In genomic region chr17:18247613-18248001, GRCh38 we compare ENCODE assay signal across 10 cellular contexts. TPM values are rescaled to one million over a fixed set of nuclear protein-coding genes. Genes with fewer than 3 reads are reported as not detected.
DNase-seq lines count a peak whose midpoint lies in the region; ATAC-seq and TF ChIP-seq lines count a peak whose summit lies in the region.
"Had no signal": no experiment of that assay in that cellular context is flagged by ENCODE, and none has a peak within 500 bp of the region (broad histone marks: within the 10 kb centered on the region; RNA-seq: fewer than 3 reads in every experiment).

No MANE protein-coding gene starts in this region.

- peaks cover 10% of the 10 kb centered on the region for H3K27me3 Mint-ChIP-seq in HFFc6 (ENCODE audit: insufficient read depth)
- H3K27me3 Mint-ChIP-seq: central memory CD8-positive, alpha-beta T cell had no signal

- TF ChIP-seq CTCF in HFFc6 (IDR thresholded peaks at IDR 0.05): no peak
- TF ChIP-seq CTCF in body of pancreas (IDR thresholded peaks at IDR 0.05): no peak

- H3K27ac Mint-ChIP-seq in HFFc6: peak overlapping the region; percentile 26; the same call in 1 of the 2 replicates

- intact Hi-C loops in body of pancreas (cut with DNase I): no loop called here

- H3K4me1 ChIP-seq in body of pancreas (peaks cover 12% of the 10 kb centered on the region), iPS-15b (ENCODE audit: control insufficient read depth, insufficient read depth, low read length) (peaks cover 8% of the 10 kb centered on the region), skeletal muscle tissue (ENCODE audit: control insufficient read depth in 3 of 3, insufficient read depth in 3 of 3, low read length in 3 of 3) (peaks cover 16 to 19% (median 19%) of the 10 kb centered on the region in 3 donors)

- 85 to 87% methylated on average over 21 to 30 of the region's 30 CpGs for WGBS in body of pancreas, 2 donors

- H3K27me3 ChIP-seq in body of pancreas: no peaks in the 10 kb centered on the region
- H3K27me3 ChIP-seq in iPS-15b (ENCODE audit: control insufficient read depth, insufficient read depth, low read length): no peaks in the 10 kb centered on the region
- no peaks in the 10 kb centered on the region for H3K27me3 ChIP-seq in skeletal muscle tissue (ENCODE audit: control insufficient read depth in 3 of 3, insufficient read depth in 3 of 3, low read length in 3 of 3)

- H3K4me1 Mint-ChIP-seq in HFFc6 (ENCODE audit: low read depth): peaks cover 15% of the 10 kb centered on the region

- H3K9me3 ChIP-seq in body of pancreas (no peaks in the 10 kb centered on the region), iPS-15b (ENCODE audit: control insufficient read depth, insufficient read depth, low read length) (no peaks in the 10 kb centered on the region), skeletal muscle tissue (ENCODE audit: control insufficient read depth in 3 of 3, low read length in 3 of 3) (no peaks in the 10 kb centered on the region)

- H3K27ac ChIP-seq in body of pancreas (peak overlapping the region in 3 of 4 donors; percentile 13 to 69 (median 57)), skeletal muscle tissue (ENCODE audit: low read depth, low read length) (peak overlapping the region; percentile 36)

- TF ChIP-seq POLR2A in body of pancreas (IDR thresholded peaks at IDR 0.05): no peak

- H3K36me3 ChIP-seq in body of pancreas (replicated peaks in 1 of 2; ENCODE audit: insufficient read depth in 1 of 2, low read depth in 2 of 2): peaks cover 0 to 27% of the 10 kb centered on the region in 2 donors
- peaks cover 68% of the 10 kb centered on the region for H3K36me3 ChIP-seq in iPS-15b (ENCODE audit: control insufficient read depth, insufficient read depth, low read length)
- H3K36me3 ChIP-seq in skeletal muscle tissue (ENCODE audit: control insufficient read depth in 3 of 3, insufficient read depth in 3 of 3, low read length in 3 of 3): peaks cover 76 to 83% (median 78%) of the 10 kb centered on the region in 3 donors

- H3K4me3 Mint-ChIP-seq in HFFc6: no peak overlapping the region
- H3K4me3 Mint-ChIP-seq: activated CD8-positive, alpha-beta T cell treated with anti-CD3 and anti-CD28 coated beads, Interleukin-2, amount 10 ng/mL, durations not matched to agents 7 days and 5 days; central memory CD8-positive, alpha-beta T cell had no signal

- peaks cover 34% of the 10 kb centered on the region for H3K36me3 Mint-ChIP-seq in HFFc6 (ENCODE audit: low read depth)

- DNase-seq in HFFc6 (no peak), body of pancreas (no peak), middle frontal gyrus (ENCODE audit: extremely low spot score, low spot score) (no peak), NCI-H69 (lab: John Stamatoyannopoulos, UW) (no peak), inferior parietal cortex (ENCODE audit: extremely low spot score) (no peak), NCI-H1092 (lab: John Stamatoyannopoulos, UW) (no peak)

- no peaks in the 10 kb centered on the region for H3K9me3 Mint-ChIP-seq in HFFc6
- H3K9me3 Mint-ChIP-seq: central memory CD8-positive, alpha-beta T cell had no signal

- no peak overlapping the region for H3K4me3 ChIP-seq in body of pancreas
- H3K4me3 ChIP-seq in iPS-15b (ENCODE audit: low read depth, low read length): no peak overlapping the region
- no peak overlapping the region for H3K4me3 ChIP-seq in skeletal muscle tissue (ENCODE audit: low read length in 3 of 3)

- H3K9ac ChIP-seq in iPS-15b (ENCODE audit: low read depth, low read length): peak overlapping the region; percentile 37
- H3K9ac ChIP-seq in skeletal muscle tissue (ENCODE audit: low read depth in 1 of 3, low read length in 3 of 3): peak overlapping the region in 1 of 3 donors; percentile 45

- peak; percentile 2 for ATAC-seq in body of pancreas

RNA-seq across cellular contexts. Expression of gene FLII, which starts 10.9 kb away (rescaled TPM):
- total RNA-seq in HFFc6 (2021; fragmentation: NEBNext Ultra II Directional; extraction: Animal tissue kit (Norgen Biotek cat#: 25700)): 100 to 1,000 TPM; 347 to 472 (median 438) TPM
- total RNA-seq in body of pancreas: 100 to 1,000 TPM; 154 to 173 TPM
- total RNA-seq in skeletal muscle tissue: 193 TPM

RNA-seq across cellular contexts. Expression of gene MIEF2, which starts 12.9 kb away (rescaled TPM):
- 10 to 100 TPM; 13.3 to 19.9 (median 16.6) TPM for total RNA-seq in HFFc6 (2021; fragmentation: NEBNext Ultra II Directional; extraction: Animal tissue kit (Norgen Biotek cat#: 25700))
- total RNA-seq in body of pancreas (10 to 100 TPM; 16.2 to 21.8 TPM), skeletal muscle tissue (23.0 TPM)

RNA-seq across cellular contexts. Expression of gene LLGL1, which starts 22.2 kb away (rescaled TPM):
- total RNA-seq in HFFc6 (2021; fragmentation: NEBNext Ultra II Directional; extraction: Animal tissue kit (Norgen Biotek cat#: 25700)): 10 to 100 TPM; 38.0 to 50.8 (median 41.0) TPM
- total RNA-seq in body of pancreas: 10 to 100 TPM in 1 of 2 donors, 1 to 10 TPM in 1; 6.6 to 11.4 TPM
- total RNA-seq in skeletal muscle tissue: 15.1 TPM
